ENCODE assay signal across 20 cellular contexts in genomic region chr22:23213581-23214341, GRCh38. TPM values are rescaled to one million over a fixed set of nuclear protein-coding genes. Genes with fewer than 3 reads are reported as not detected.
DNase-seq lines count a peak whose midpoint lies in the region; ATAC-seq and TF ChIP-seq lines count a peak whose summit lies in the region.
"Had no signal": no experiment of that assay in that cellular context is flagged by ENCODE, and none has a peak within 500 bp of the region (broad histone marks: within the 10 kb centered on the region; RNA-seq: fewer than 3 reads in every experiment).

No MANE protein-coding gene starts in this region.

- no peak for TF ChIP-seq RAD21 in SK-N-SH (IDR thresholded peaks at IDR 0.05; ENCODE audit: low read length)

- CTCF ChIA-PET in SK-N-SH (lab: Yijun Ruan, JAX) = interaction anchor here (0.9 to 1.0 kb wide), 2 partner anchors 10 to 68 kb away, joined by 4 to 6 read pairs; no protein-coding TSS in a partner anchor

- TF ChIP-seq CTCF in SK-N-SH (IDR thresholded peaks at IDR 0.05) = no peak
- TF ChIP-seq CTCF in HL-60 (IDR thresholded peaks at IDR 0.05; ENCODE audit: insufficient read depth, low read length) = no peak
- TF ChIP-seq CTCF in left lung (IDR thresholded peaks at IDR 0.05) = no peak

- H3K4me3 Mint-ChIP-seq in activated T-helper 2 cell treated with anti-CD3 and anti-CD28 coated beads, Interferon-gamma antibody, Interleukin-2, Interleukin-4, amounts not matched to agents 10 μg/mL and 5 μg/mL and 100 μg/mL, durations not matched to agents 14 hours and 24 hours and 36 hours (ENCODE audit: low read depth) = no peak overlapping the region
- H3K4me3 Mint-ChIP-seq in naive thymus-derived CD8-positive, alpha-beta T cell = peak overlapping the region in 1 of 10 donors; percentile 24
- H3K4me3 Mint-ChIP-seq: type B pancreatic cell had no signal

- H3K9me3 Mint-ChIP-seq in activated T-helper 2 cell treated with anti-CD3 and anti-CD28 coated beads, Interferon-gamma antibody, Interleukin-2, Interleukin-4, amounts not matched to agents 10 μg/mL and 5 μg/mL and 100 μg/mL, durations not matched to agents 14 hours and 24 hours and 36 hours = no peaks in the 10 kb centered on the region
- H3K9me3 Mint-ChIP-seq in naive thymus-derived CD8-positive, alpha-beta T cell = no peaks in the 10 kb centered on the region
- H3K9me3 Mint-ChIP-seq: type B pancreatic cell had no signal

- no peak for TF ChIP-seq EP300 in SK-N-SH (IDR thresholded peaks at IDR 0.05; ENCODE audit: borderline replicate concordance in 1 of 2, low read depth in 1 of 2, low read length in 1 of 2)

- H3K79me2 ChIP-seq in SK-N-SH (ENCODE audit: insufficient read depth) = peaks cover 88% of the 10 kb centered on the region

- peaks cover 49% of the 10 kb centered on the region for H3K4me1 Mint-ChIP-seq in activated T-helper 2 cell treated with anti-CD3 and anti-CD28 coated beads, Interferon-gamma antibody, Interleukin-2, Interleukin-4, amounts not matched to agents 10 μg/mL and 5 μg/mL and 100 μg/mL, durations not matched to agents 14 hours and 24 hours and 36 hours (ENCODE audit: low read depth)
- peaks cover 50 to 86% (median 74%) of the 10 kb centered on the region in 4 donors for H3K4me1 Mint-ChIP-seq in naive thymus-derived CD8-positive, alpha-beta T cell

- no peak overlapping the region for H2AFZ ChIP-seq in SK-N-SH (ENCODE audit: low read depth)
- H2AFZ ChIP-seq: PC-9 had no signal

- H3F3A ChIP-seq in SK-N-SH (replicated peaks; ENCODE audit: insufficient read depth) = no peaks in the 10 kb centered on the region

- H3K36me3 ChIP-seq in SK-N-SH (replicated peaks in 1 of 2; ENCODE audit: control insufficient read depth in 1 of 2, insufficient read depth in 2 of 2, low read length in 1 of 2) = no peaks in the 10 kb centered on the region
- H3K36me3 ChIP-seq in left lung = peaks cover 0 to 7% of the 10 kb centered on the region in 2 donors
- H3K36me3 ChIP-seq: ovary had no signal

- H4K20me1 ChIP-seq in SK-N-SH (ENCODE audit: insufficient read depth) = peaks cover 73% of the 10 kb centered on the region

- POLR2A ChIA-PET in SK-N-SH (lab: Yijun Ruan, JAX) = no interaction called here
- POLR2A ChIA-PET in naive thymus-derived CD8-positive, alpha-beta T cell (lab: Charles Lee) = interaction anchor here (0.7 kb wide), 1 partner anchor 13 kb away, joined by 3 read pairs; no protein-coding TSS in a partner anchor

- no peak overlapping the region for H3K4me3 ChIP-seq in SK-N-SH (ENCODE audit: low read depth in 2 of 2, low read length in 1 of 2)
- no peak overlapping the region for H3K4me3 ChIP-seq in HL-60 (replicated peaks; ENCODE audit: insufficient read depth, low read length)
- H3K4me3 ChIP-seq in left lung = no peak overlapping the region
- H3K4me3 ChIP-seq: coronary artery, ovary, PC-9 had no signal

- H3K4me1 ChIP-seq in SK-N-SH (ENCODE audit: control insufficient read depth in 1 of 2, insufficient read depth in 2 of 2, low read depth in 1 of 2, low read length in 1 of 2) (peaks cover 14 to 46% of the 10 kb centered on the region in 2 experiments; a peak in 3 of 4 replicates), left lung (peaks cover 32 to 57% of the 10 kb centered on the region in 2 donors)

- H3K27me3 Mint-ChIP-seq in activated T-helper 2 cell treated with anti-CD3 and anti-CD28 coated beads, Interferon-gamma antibody, Interleukin-2, Interleukin-4, amounts not matched to agents 10 μg/mL and 5 μg/mL and 100 μg/mL, durations not matched to agents 14 hours and 24 hours and 36 hours (ENCODE audit: low read depth) = no peaks in the 10 kb centered on the region
- no peaks in the 10 kb centered on the region for H3K27me3 Mint-ChIP-seq in naive thymus-derived CD8-positive, alpha-beta T cell
- H3K27me3 Mint-ChIP-seq: type B pancreatic cell had no signal

- H3K27ac ChIP-seq in SK-N-SH (ENCODE audit: low read depth in 2 of 2, low read length in 1 of 2) = peak overlapping the region in 1 of 2 experiments; percentile 47; a peak in 2 of 4 replicates
- peak overlapping the region; percentile 35; the same call in 1 of the 2 replicates for H3K27ac ChIP-seq in HL-60 (replicated peaks)
- H3K27ac ChIP-seq in left lung = peak overlapping the region in 1 of 2 donors; percentile 35
- H3K27ac ChIP-seq: coronary artery, ovary, PC-9 had no signal

- no peaks in the 10 kb centered on the region for H3K9me3 ChIP-seq in SK-N-SH
- no peaks in the 10 kb centered on the region for H3K9me3 ChIP-seq in left lung
- H3K9me3 ChIP-seq: ovary had no signal

- H3K27me3 ChIP-seq in SK-N-SH (ENCODE audit: insufficient read depth) = no peaks in the 10 kb centered on the region
- no peaks in the 10 kb centered on the region for H3K27me3 ChIP-seq in HL-60 (ENCODE audit: insufficient read depth, poor library complexity, severe bottlenecking)
- H3K27me3 ChIP-seq in left lung = no peaks in the 10 kb centered on the region
- H3K27me3 ChIP-seq: ovary had no signal

- intact Hi-C loops in activated T-helper 2 cell treated with anti-CD3 and anti-CD28 coated beads, Interferon-gamma antibody, Interleukin-2, Interleukin-4, amounts not matched to agents 10 μg/mL and 5 μg/mL and 100 μg/mL, durations not matched to agents 14 hours and 24 hours and 36 hours (cut with micrococcal nuclease) = no loop called here
- intact Hi-C loops in left lung (cut with DNase I) = no loop called here

- H3K36me3 Mint-ChIP-seq in activated T-helper 2 cell treated with anti-CD3 and anti-CD28 coated beads, Interferon-gamma antibody, Interleukin-2, Interleukin-4, amounts not matched to agents 10 μg/mL and 5 μg/mL and 100 μg/mL, durations not matched to agents 14 hours and 24 hours and 36 hours (ENCODE audit: low read depth) = peaks cover 7% of the 10 kb centered on the region
- H3K36me3 Mint-ChIP-seq in naive thymus-derived CD8-positive, alpha-beta T cell = peaks cover 0 to 4% (median 2%) of the 10 kb centered on the region in 3 donors

- ATAC-seq in SK-N-SH treated with all-trans-retinoic acid at 6 μM for 48 hours = no peak
- no peak for ATAC-seq in naive thymus-derived CD8-positive, alpha-beta T cell
- no peak for ATAC-seq in GM18873 (IDR thresholded peaks at IDR 0.05; ENCODE audit: low FRiP score, unreplicated experiment)
- ATAC-seq in left lung = no peak
- ATAC-seq: activated CD4-positive, CD25-positive, alpha-beta regulatory T cell treated with anti-CD3 and anti-CD28 coated beads, Interleukin-2, amount 50 U/mL, for 24 hours had no signal

- H3K9ac ChIP-seq in SK-N-SH = no peak overlapping the region

- 90% methylated on average over 11 of the region's 11 CpGs for WGBS in SK-N-SH (ENCODE audit: low lambda C conversion rate)

- H3K9me2 ChIP-seq in SK-N-SH = no peaks in the 10 kb centered on the region

- H3K4me2 ChIP-seq in SK-N-SH = no peak overlapping the region
- H3K4me2 ChIP-seq: PC-9 had no signal

- peak overlapping the region; percentile 69 for H3K27ac Mint-ChIP-seq in activated T-helper 2 cell treated with anti-CD3 and anti-CD28 coated beads, Interferon-gamma antibody, Interleukin-2, Interleukin-4, amounts not matched to agents 10 μg/mL and 5 μg/mL and 100 μg/mL, durations not matched to agents 14 hours and 24 hours and 36 hours
- peak overlapping the region; percentile 11 to 88 (median 73) for H3K27ac Mint-ChIP-seq in naive thymus-derived CD8-positive, alpha-beta T cell
- H3K27ac Mint-ChIP-seq: type B pancreatic cell had no signal

- DNase-seq in SK-N-SH (no peak), HL-60 (ENCODE audit: low read depth in 1 of 2, low spot score in 1 of 2) (no peak), left lung (no peak)
- DNase-seq in activated T-helper 2 cell treated with anti-CD3 and anti-CD28 coated beads, Interferon-gamma antibody, Interleukin-2, Interleukin-4, amounts not matched to agents 10 μg/mL and 5 μg/mL and 100 μg/mL, durations not matched to agents 14 hours and 24 hours and 36 hours (ENCODE audit: low spot score) = no peak
- no peak for DNase-seq in naive thymus-derived CD8-positive, alpha-beta T cell
- DNase-seq in activated CD4-positive, CD25-positive, alpha-beta regulatory T cell (lab: John Stamatoyannopoulos, UW) = no peak
- DNase-seq: 8988T, activated T-cell treated with anti-CD3 and anti-CD28 coated beads for 4 hours, GOT3, islet precursor cell, MM.1S, NCI-H1930, NCI-H524, PC-9 had no signal

TF ChIP-seq in SK-N-SH, 30 proteins besides CTCF, POLR2A, EP300 and RAD21 (continues in another document):
- TF ChIP-seq GATA2 (CRISPR knock-in tag; IDR thresholded peaks at IDR 0.05) = peak; percentile 44; the same call in 1 of the 2 replicates

TF ChIP-seq in SK-N-SH treated with all-trans-retinoic acid at 6 μM for 48 hours, 23 proteins besides CTCF, POLR2A, EP300 and RAD21:
- TF ChIP-seq ARNTL (CRISPR knock-in tag; IDR thresholded peaks at IDR 0.05; ENCODE audit: borderline replicate concordance, low read depth) (no peak), TOX (CRISPR knock-in tag; IDR thresholded peaks at IDR 0.05; ENCODE audit: borderline replicate concordance) (no peak), RARB (CRISPR knock-in tag; IDR thresholded peaks at IDR 0.05) (no peak), PPARA (CRISPR knock-in tag; IDR thresholded peaks at IDR 0.05; ENCODE audit: borderline replicate concordance) (no peak)

RNA-seq across cellular contexts. Expression of gene BCR, which starts 33.5 kb away (rescaled TPM):
- polyA plus RNA-seq in SK-N-SH (2012; rRNA removed) = 27.0 and 50.9 TPM in 2 replicates
- polyA plus RNA-seq in SK-N-SH (2012; cell fraction: cytosol; rRNA removed) = 20.3 and 29.6 TPM in 2 replicates
- polyA plus RNA-seq in SK-N-SH (2012; cell fraction: nucleus; rRNA removed) = 51.6 and 84.8 TPM in 2 replicates
- total RNA-seq in activated T-helper 2 cell treated with anti-CD3 and anti-CD28 coated beads, Interferon-gamma antibody, Interleukin-2, Interleukin-4, amounts not matched to agents 10 μg/mL and 5 μg/mL and 100 μg/mL, durations not matched to agents 14 hours and 24 hours and 36 hours = 32.0 and 36.0 TPM in 2 replicates
- total RNA-seq in naive thymus-derived CD8-positive, alpha-beta T cell = 10 to 100 TPM; 72.1 to 76.9 TPM
- 10 to 100 TPM in 1 of 3 donors, 1 to 10 TPM in 2; 3.8 to 18.3 (median 5.6) TPM for polyA plus RNA-seq in naive thymus-derived CD8-positive, alpha-beta T cell
- total RNA-seq in left lung = 10 to 100 TPM; 66.1 to 70.4 TPM
